ENCODE assay signal across 8 cellular contexts in genomic region chr2:218229239-218229638, GRCh38. TPM values are rescaled to one million over a fixed set of nuclear protein-coding genes. Genes with fewer than 3 reads are reported as not detected.
DNase-seq lines count a peak whose midpoint lies in the region; ATAC-seq and TF ChIP-seq lines count a peak whose summit lies in the region.

No MANE protein-coding gene starts in this region.

- H3K36me3 Mint-ChIP-seq in CD8-positive, alpha-beta T cell: peaks cover 85% of the 10 kb centered on the region
- H3K36me3 Mint-ChIP-seq in T-helper 2 cell treated with Interferon-gamma antibody and Interleukin-4, amounts not matched to agents 5 μg/mL and 100 μg/mL, for 36 hours (ENCODE audit: low read depth): peaks cover 89% of the 10 kb centered on the region

- H3K27ac ChIP-seq in CD8-positive, alpha-beta T cell (ENCODE audit: low read depth, low read length): no peak overlapping the region

- no peaks in the 10 kb centered on the region for H3K27me3 ChIP-seq in CD8-positive, alpha-beta T cell (ENCODE audit: insufficient read depth, low read length)

- H3K9me3 Mint-ChIP-seq in CD8-positive, alpha-beta T cell: no peaks in the 10 kb centered on the region
- no peaks in the 10 kb centered on the region for H3K9me3 Mint-ChIP-seq in T-helper 2 cell treated with Interferon-gamma antibody and Interleukin-4, amounts not matched to agents 5 μg/mL and 100 μg/mL, for 36 hours

- CTCF ChIA-PET in CD8-positive, alpha-beta T cell (lab: Charles Lee): interaction anchor here (0.8 to 2.0 kb wide), 11 partner anchors 9 to 62 kb away, joined by 3 to 10 read pairs (median 3); partner anchors contain the start of genes AAMP, ARPC2, CXCR1 and PNKD

- ATAC-seq in CD8-positive, alpha-beta T cell: peak; percentile 79
- peak; percentile 80 for ATAC-seq in GM19438 (IDR thresholded peaks at IDR 0.05; ENCODE audit: low read depth, unreplicated experiment)
- peak; percentile 91 for ATAC-seq in HG03460 (IDR thresholded peaks at IDR 0.05; ENCODE audit: unreplicated experiment)

- no peaks in the 10 kb centered on the region for H3K27me3 Mint-ChIP-seq in CD8-positive, alpha-beta T cell (ENCODE audit: low read depth)
- H3K27me3 Mint-ChIP-seq in T-helper 2 cell treated with Interferon-gamma antibody and Interleukin-4, amounts not matched to agents 5 μg/mL and 100 μg/mL, for 36 hours (ENCODE audit: low read depth): no peaks in the 10 kb centered on the region

- peaks cover 78% of the 10 kb centered on the region for H3K4me1 Mint-ChIP-seq in CD8-positive, alpha-beta T cell (ENCODE audit: low read depth)
- H3K4me1 Mint-ChIP-seq in T-helper 2 cell treated with Interferon-gamma antibody and Interleukin-4, amounts not matched to agents 5 μg/mL and 100 μg/mL, for 36 hours (ENCODE audit: low read depth): peaks cover 67% of the 10 kb centered on the region

- H3K36me3 ChIP-seq in CD8-positive, alpha-beta T cell (ENCODE audit: insufficient read depth, low read length): peaks cover 48% of the 10 kb centered on the region

- POLR2A ChIA-PET in CD8-positive, alpha-beta T cell (lab: Charles Lee): interaction anchor here (0.6 to 9.4 kb wide), 5 partner anchors 11 to 1678 kb away, joined by 3 to 94 read pairs (median 3); partner anchors contain the start of gene ARPC2

- DNase-seq in CD8-positive, alpha-beta T cell: peak in 5 of 7 experiments; percentile 36 to 60 (median 48)
- peak; percentile 57 for DNase-seq in T-helper 2 cell treated with Interferon-gamma antibody and Interleukin-4, amounts not matched to agents 5 μg/mL and 100 μg/mL, for 36 hours (ENCODE audit: low spot score)
- DNase-seq in fibroblast of gingiva (ENCODE audit: low read depth) (peak; percentile 49), renal cortical epithelial cell (ENCODE audit: low read depth) (peak; percentile 92), NCI-H187 treated with DMSO at 0.1 percent for 48 hours (lab: John Stamatoyannopoulos, UW) (no peak), NCI-H187 (lab: John Stamatoyannopoulos, UW) (no peak)

- intact Hi-C loops in CD8-positive, alpha-beta T cell (cut with DNase I, micrococcal nuclease): loop anchor here (1.0 to 5.0 kb wide), 3 partner anchors 11 to 42 kb away; no protein-coding TSS in a partner anchor

- H3K4me3 ChIP-seq in CD8-positive, alpha-beta T cell (ENCODE audit: low read depth, low read length): no peak overlapping the region

- no peaks in the 10 kb centered on the region for H3K9me3 ChIP-seq in CD8-positive, alpha-beta T cell (ENCODE audit: low read length)

- peak overlapping the region; percentile 44 for H3K4me3 Mint-ChIP-seq in CD8-positive, alpha-beta T cell
- peak overlapping the region; percentile 76 for H3K4me3 Mint-ChIP-seq in T-helper 2 cell treated with Interferon-gamma antibody and Interleukin-4, amounts not matched to agents 5 μg/mL and 100 μg/mL, for 36 hours

- H3K4me1 ChIP-seq in CD8-positive, alpha-beta T cell (ENCODE audit: insufficient read depth, low read length): peaks cover 66% of the 10 kb centered on the region

- peak overlapping the region; percentile 89 for H3K27ac Mint-ChIP-seq in CD8-positive, alpha-beta T cell
- peak overlapping the region; percentile 90 for H3K27ac Mint-ChIP-seq in T-helper 2 cell treated with Interferon-gamma antibody and Interleukin-4, amounts not matched to agents 5 μg/mL and 100 μg/mL, for 36 hours

- no peak for TF ChIP-seq CTCF in CD8-positive, alpha-beta T cell (IDR thresholded peaks at IDR 0.05)

RNA-seq across cellular contexts. Expression of gene ARPC2, which starts 12.2 kb away (rescaled TPM):
- total RNA-seq in CD8-positive, alpha-beta T cell: 100 to 1,000 TPM; 521 to 547 TPM
- total RNA-seq in renal cortical epithelial cell: 374 and 520 TPM in 2 replicates

RNA-seq across cellular contexts. Expression of gene GPBAR1, which starts 31.6 kb away (rescaled TPM):
- total RNA-seq in CD8-positive, alpha-beta T cell: 1 to 10 TPM; 2.2 to 2.5 TPM
- 0.65 TPM in 1 of 2 replicates, not detected in the other for total RNA-seq in renal cortical epithelial cell

RNA-seq across cellular contexts. Expression of gene AAMP, which starts 40.7 kb away (rescaled TPM):
- 10 to 100 TPM; 44.7 to 50.4 TPM for total RNA-seq in CD8-positive, alpha-beta T cell
- 144 and 167 TPM in 2 replicates for total RNA-seq in renal cortical epithelial cell

RNA-seq across cellular contexts. Expression of gene PNKD, which starts 41.1 kb away (rescaled TPM):
- total RNA-seq in CD8-positive, alpha-beta T cell: 1 to 10 TPM; 7.1 to 7.2 TPM
- total RNA-seq in renal cortical epithelial cell: 37.2 and 74.1 TPM in 2 replicates

Comparison
In these comparisons a context has a peak if more than half of its experiments do, and no peak if none do; other contexts are left out.
1. DNase-seq: peak in CD8-positive, alpha-beta T cell (5 of 7), T-helper 2 cell treated with Interferon-gamma antibody and Interleukin-4, amounts not matched to agents 5 μg/mL and 100 μg/mL, for 36 hours (single experiment), fibroblast of gingiva (single experiment) and renal cortical epithelial cell (single experiment); none in NCI-H187 treated with DMSO at 0.1 percent for 48 hours (single experiment) and NCI-H187 (0 of 2).
2. Peak in every context shown above with its lines, with median percentiles within 50 percentile points of each other: ATAC-seq.